1 cellular context compared by ENCODE assay signal in the genomic region with DNA sequence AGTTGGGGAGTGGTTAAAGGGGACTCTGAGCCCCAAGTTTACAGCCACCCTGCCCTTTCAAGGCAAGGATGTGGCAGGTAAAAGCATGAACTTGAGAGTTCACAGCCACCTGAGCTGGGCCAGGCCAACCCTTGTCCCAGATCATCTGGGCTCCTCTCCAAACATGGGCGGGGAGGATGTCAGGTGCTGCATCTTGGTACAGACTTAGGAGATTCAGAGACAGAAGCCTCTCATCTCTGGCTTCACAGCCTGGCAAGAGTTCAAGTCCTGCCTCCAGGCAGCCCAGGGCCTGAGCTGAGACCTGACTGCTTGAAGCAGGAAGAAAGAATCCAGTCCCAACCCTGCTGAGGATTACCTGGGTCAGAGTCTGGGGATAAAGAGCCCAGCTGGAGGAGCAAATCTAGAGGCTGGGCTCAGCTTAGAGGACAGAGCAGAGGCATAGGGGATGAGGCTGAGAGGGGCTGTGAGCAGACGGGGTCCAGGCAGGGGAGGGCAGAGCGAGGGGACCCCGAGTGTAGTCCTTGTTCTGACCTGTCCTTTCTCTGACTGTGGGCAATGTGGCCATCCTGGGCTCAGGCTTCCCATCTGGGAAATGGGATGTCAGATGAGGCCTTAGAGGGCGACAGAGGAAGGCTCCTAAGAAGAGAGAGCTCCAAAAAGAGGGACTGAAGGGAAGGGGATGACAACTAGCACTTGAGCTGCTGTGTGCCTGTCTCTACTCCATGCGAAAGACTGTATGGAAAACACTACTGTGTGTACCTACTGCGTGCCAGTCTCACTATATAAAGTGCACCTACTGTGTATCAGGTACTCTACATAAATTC.
TF ChIP-seq lines count a peak whose summit lies in the region.

No MANE protein-coding gene starts in this region.

TF ChIP-seq in GM12878, 131 proteins besides CTCF, POLR2A, EP300 and RAD21 (continued from another document):
- TF ChIP-seq, protein P1, sequence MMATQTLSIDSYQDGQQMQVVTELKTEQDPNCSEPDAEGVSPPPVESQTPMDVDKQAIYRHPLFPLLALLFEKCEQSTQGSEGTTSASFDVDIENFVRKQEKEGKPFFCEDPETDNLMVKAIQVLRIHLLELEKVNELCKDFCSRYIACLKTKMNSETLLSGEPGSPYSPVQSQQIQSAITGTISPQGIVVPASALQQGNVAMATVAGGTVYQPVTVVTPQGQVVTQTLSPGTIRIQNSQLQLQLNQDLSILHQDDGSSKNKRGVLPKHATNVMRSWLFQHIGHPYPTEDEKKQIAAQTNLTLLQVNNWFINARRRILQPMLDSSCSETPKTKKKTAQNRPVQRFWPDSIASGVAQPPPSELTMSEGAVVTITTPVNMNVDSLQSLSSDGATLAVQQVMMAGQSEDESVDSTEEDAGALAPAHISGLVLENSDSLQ (IDR thresholded peaks at IDR 0.05) = no peak
- no peak for TF ChIP-seq NRF1 (conservative IDR thresholded peaks at IDR 0.05; ENCODE audit: low read depth, low read length)
- no peak for TF ChIP-seq RELA (IDR thresholded peaks at IDR 0.05; ENCODE audit: borderline replicate concordance, partially characterized antibody)
- no peak for TF ChIP-seq SREBF1 (IDR thresholded peaks at IDR 0.05; ENCODE audit: low read length)
- no peak for TF ChIP-seq ZSCAN29 (IDR thresholded peaks at IDR 0.05)
- no peak for TF ChIP-seq PAX5 (IDR thresholded peaks at IDR 0.05; ENCODE audit: borderline replicate concordance, low read depth, low read length)
